In the genomic region with DNA sequence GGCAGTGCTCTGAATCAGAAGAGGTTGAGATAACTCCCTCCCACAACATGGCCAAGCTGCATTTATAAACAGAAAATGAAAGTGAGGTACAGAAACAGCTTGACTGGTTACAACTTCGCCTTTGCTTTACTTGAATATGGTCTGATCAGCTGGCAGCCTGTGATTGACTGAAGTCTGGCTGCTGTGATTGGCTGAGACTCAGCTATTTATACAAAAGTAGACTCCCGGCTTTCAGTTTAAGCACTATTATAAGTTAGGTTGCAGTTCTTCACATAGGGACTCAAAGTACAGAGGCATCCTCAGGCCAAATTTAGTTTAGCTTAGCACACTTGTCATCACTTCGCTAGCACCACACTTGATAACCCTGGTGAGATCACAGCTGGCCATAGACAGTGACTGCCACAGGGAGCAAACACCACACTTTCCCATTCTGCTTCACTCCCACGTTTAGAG, we compare ENCODE assay signal across 8 cellular contexts.
DNase-seq lines count a peak whose midpoint lies in the region; ATAC-seq and TF ChIP-seq lines count a peak whose summit lies in the region.

No MANE protein-coding gene starts in this region.

- H3K4me3 Mint-ChIP-seq in activated naive CD4-positive, alpha-beta T cell treated with anti-CD3 and anti-CD28 coated beads, Interleukin-2, amount 10 ng/mL, durations not matched to agents 7 days and 5 days, result no peak overlapping the region

- no peaks in the 10 kb centered on the region for H3K27me3 Mint-ChIP-seq in activated naive CD4-positive, alpha-beta T cell treated with anti-CD3 and anti-CD28 coated beads, Interleukin-2, amount 10 ng/mL, durations not matched to agents 7 days and 5 days

- no peaks in the 10 kb centered on the region for H3K4me1 Mint-ChIP-seq in activated naive CD4-positive, alpha-beta T cell treated with anti-CD3 and anti-CD28 coated beads, Interleukin-2, amount 10 ng/mL, durations not matched to agents 7 days and 5 days

- no peaks in the 10 kb centered on the region for H3K36me3 ChIP-seq in thoracic aorta

- no peaks in the 10 kb centered on the region for H3K27me3 ChIP-seq in thoracic aorta (replicated peaks; ENCODE audit: insufficient read depth)

- H3K27ac Mint-ChIP-seq in activated naive CD4-positive, alpha-beta T cell treated with anti-CD3 and anti-CD28 coated beads, Interleukin-2, amount 10 ng/mL, durations not matched to agents 7 days and 5 days, result no peak overlapping the region

- no peak for TF ChIP-seq CTCF in thoracic aorta (IDR thresholded peaks at IDR 0.05)

- peak overlapping the region; percentile 22 to 44 for H3K27ac ChIP-seq in thoracic aorta

- peak; percentile 97 for ATAC-seq in GM18511 (IDR thresholded peaks at IDR 0.05; ENCODE audit: unreplicated experiment)
- ATAC-seq in thoracic aorta (ENCODE audit: insufficient number of reproducible peaks, low FRiP score, low read depth), result no peak

- CTCF ChIA-PET in activated naive CD4-positive, alpha-beta T cell treated with anti-CD3 and anti-CD28 coated beads, Interleukin-2, amount 10 ng/mL, durations not matched to agents 7 days and 5 days (lab: Charles Lee), result no interaction called here

- H3K9me3 ChIP-seq in thoracic aorta, result no peaks in the 10 kb centered on the region

- H3K36me3 Mint-ChIP-seq in activated naive CD4-positive, alpha-beta T cell treated with anti-CD3 and anti-CD28 coated beads, Interleukin-2, amount 10 ng/mL, durations not matched to agents 7 days and 5 days, result no peaks in the 10 kb centered on the region

- H3K9me3 Mint-ChIP-seq in activated naive CD4-positive, alpha-beta T cell treated with anti-CD3 and anti-CD28 coated beads, Interleukin-2, amount 10 ng/mL, durations not matched to agents 7 days and 5 days, result peaks cover 2% of the 10 kb centered on the region

- peak overlapping the region; percentile 64 for H3K4me3 ChIP-seq in thoracic aorta

- H3K4me1 ChIP-seq in thoracic aorta (ENCODE audit: control insufficient read depth in 1 of 2, low read depth in 2 of 2), result peaks cover 0 to 6% of the 10 kb centered on the region in 2 donors

- DNase-seq in H4 (ENCODE audit: low spot score), result peak; percentile 64
- DNase-seq in M059J (ENCODE audit: low read depth), result peak; percentile 88
- peak; percentile 66 for DNase-seq in fibroblast of peridontal ligament (ENCODE audit: extremely low read depth)
- DNase-seq in thoracic aorta (ENCODE audit: low spot score), result no peak
- no peak for DNase-seq in NCI-H1417 (lab: John Stamatoyannopoulos, UW)
- no peak for DNase-seq in activated naive CD4-positive, alpha-beta T cell treated with anti-CD3 and anti-CD28 coated beads, Interleukin-2, amount 10 ng/mL, durations not matched to agents 7 days and 5 days
- no peak for DNase-seq in NCI-H774 (lab: John Stamatoyannopoulos, UW)

Comparison
In these comparisons a context has a peak if more than half of its experiments do, and no peak if none do; other contexts are left out.
1. DNase-seq: peak in H4 (single experiment), M059J (single experiment) and fibroblast of peridontal ligament (single experiment); none in thoracic aorta (single experiment), NCI-H1417 (0 of 3), activated naive CD4-positive, alpha-beta T cell treated with anti-CD3 and anti-CD28 coated beads, Interleukin-2, amount 10 ng/mL, durations not matched to agents 7 days and 5 days (single experiment) and NCI-H774 (single experiment).